ENCODE assay signal across 1 cellular context in genomic region chr12:57127101-57127709, GRCh38.
TF ChIP-seq lines count a peak whose summit lies in the region.

No MANE protein-coding gene starts in this region.

TF ChIP-seq in H1, 55 proteins besides CTCF, POLR2A, EP300 and RAD21:
- TF ChIP-seq TBP (IDR thresholded peaks at IDR 0.05; ENCODE audit: low read depth, low read length) (peak; percentile 40; the same call in 1 of the 2 replicates), SRF (IDR thresholded peaks at IDR 0.05; ENCODE audit: low read depth, low read length) (no peak), CBX8 (IDR thresholded peaks at IDR 0.05; ENCODE audit: borderline replicate concordance, low read depth, low read length) (no peak), MAFK (IDR thresholded peaks at IDR 0.05; ENCODE audit: low read depth, low read length) (no peak), SIN3A (conservative IDR thresholded peaks at IDR 0.05 in 1 of 2, IDR thresholded peaks at IDR 0.05 in 1 of 2; ENCODE audit: low read depth in 1 of 2, low read length in 2 of 2) (peak in 1 of 2 experiments; percentile 15; a peak in 1 of 4 replicates), MAX (IDR thresholded peaks at IDR 0.05) (peak; percentile 44; the same call in 1 of the 2 replicates), TEAD4 (IDR thresholded peaks at IDR 0.05; ENCODE audit: low read depth, low read length) (no peak), KDM1A (IDR thresholded peaks at IDR 0.05; ENCODE audit: borderline replicate concordance, low read length) (no peak), TCF12 (IDR thresholded peaks at IDR 0.05; ENCODE audit: low read depth, low read length) (no peak), CTBP2 (IDR thresholded peaks at IDR 0.05; ENCODE audit: borderline replicate concordance, insufficient read depth, insufficient read length, low read length) (peak; percentile 54), TAF7 (optimal IDR thresholded peaks at IDR 0.05; ENCODE audit: borderline replicate concordance, low read depth, low read length) (peak; percentile 6), ATF3 (IDR thresholded peaks at IDR 0.05; ENCODE audit: insufficient read depth, low read depth, low read length) (no peak), TAF1 (IDR thresholded peaks at IDR 0.05; ENCODE audit: low read depth, low read length) (0 out of 2 replicates have a peak, but pooled peaks have one; percentile 37), KDM4A (IDR thresholded peaks at IDR 0.05; ENCODE audit: low read depth, low read length, severe bottlenecking) (no peak), SP1 (IDR thresholded peaks at IDR 0.05; ENCODE audit: low read depth, low read length) (no peak), CHD2 (IDR thresholded peaks at IDR 0.05; ENCODE audit: low read length) (no peak; the same call in 1 of the 2 replicates), FOSL1 (IDR thresholded peaks at IDR 0.05; ENCODE audit: insufficient read depth, low read depth, low read length) (no peak), SAP30 (IDR thresholded peaks at IDR 0.05; ENCODE audit: insufficient read depth, insufficient replicate concordance, low read length) (peak; percentile 43), E2F6 (IDR thresholded peaks at IDR 0.05) (peak; percentile 40; the same call in 1 of the 2 replicates)
